ENCODE assay signal across 8 cellular contexts in the genomic region with DNA sequence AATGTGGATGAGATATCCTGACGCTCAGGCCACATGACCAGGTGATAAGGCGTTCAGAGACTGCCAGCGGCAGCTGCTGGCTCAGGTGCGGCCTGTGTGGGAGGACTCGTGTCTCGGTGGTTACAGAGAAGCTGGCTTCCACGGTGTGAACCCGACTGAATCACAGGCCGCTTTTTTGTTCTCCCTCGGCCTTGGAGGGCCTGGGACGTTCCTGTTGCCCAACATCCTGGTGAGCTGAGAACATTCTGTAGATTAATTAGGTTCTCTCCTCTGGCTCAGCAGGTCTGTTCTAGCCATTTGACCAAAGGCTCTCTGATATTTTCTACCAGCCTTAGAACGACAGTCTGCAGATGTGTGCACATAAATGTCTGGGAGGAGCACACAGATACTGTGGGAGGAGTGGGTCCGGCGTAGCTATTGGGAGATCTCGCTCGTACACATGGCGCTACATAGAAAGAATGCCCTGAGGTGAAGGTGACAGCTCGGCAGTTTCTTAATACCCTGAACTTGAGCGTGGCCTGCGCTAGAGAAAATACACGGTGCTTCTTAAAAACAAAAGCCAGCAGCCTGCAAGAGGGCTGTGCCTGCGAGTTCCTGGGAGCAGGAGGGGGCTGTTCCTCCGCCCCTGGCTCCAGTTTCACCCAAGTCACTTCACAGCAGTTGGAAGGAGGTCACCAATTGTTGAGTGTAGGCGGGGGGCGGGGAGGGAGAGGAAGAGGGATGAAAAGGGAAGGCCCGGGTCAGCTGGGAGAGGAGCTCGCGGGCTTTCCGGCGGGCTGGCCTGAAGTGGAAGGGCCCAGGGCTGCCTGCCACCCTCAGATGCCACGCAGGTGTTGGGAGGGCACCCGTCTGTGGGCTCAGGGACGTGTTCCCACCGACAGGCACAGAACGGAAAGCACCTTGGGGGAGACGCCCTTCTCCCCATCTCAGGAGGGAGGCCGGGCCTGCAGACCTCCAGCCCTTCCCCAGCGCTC.
DNase-seq lines count a peak whose midpoint lies in the region; ATAC-seq, FAIRE-seq and TF ChIP-seq lines count a peak whose summit lies in the region.

No MANE protein-coding gene starts in this region.

- H3K14ac ChIP-seq in H1 (ENCODE audit: insufficient read length), result no peak overlapping the region

- H2BK5ac ChIP-seq in H1 (ENCODE audit: low read depth, low read length), result peak overlapping the region; percentile 84; the same call in 1 of the 2 replicates

- H3K23ac ChIP-seq in H1 (ENCODE audit: insufficient read length), result no peak overlapping the region

- H3K27me3 Mint-ChIP-seq in mesothelial cell of epicardium (ENCODE audit: low read depth), result no peaks in the 10 kb centered on the region

- no peak for TF ChIP-seq RAD21 in H1 (IDR thresholded peaks at IDR 0.05 in 1 of 2, conservative IDR thresholded peaks at IDR 0.05 in 1 of 2; ENCODE audit: low read depth in 2 of 2, low read length in 2 of 2)

- H2AFZ ChIP-seq in H1 (ENCODE audit: low read length), result peak overlapping the region; percentile 21; the same call in 1 of the 2 replicates

- H3K4me2 ChIP-seq in H1 (ENCODE audit: insufficient read depth in 1 of 2, low read depth in 2 of 2, low read length in 2 of 2), result peak overlapping the region; percentile 91 to 93

- H3K36me3 ChIP-seq in H1 (ENCODE audit: control insufficient read depth in 2 of 4, insufficient read depth in 4 of 4, low read length in 3 of 4) (no peaks in the 10 kb centered on the region; a peak in 1 of 8 replicates), thyroid gland (no peaks in the 10 kb centered on the region)

- H3K18ac ChIP-seq in H1 (ENCODE audit: extremely low read depth, low read length), result peak overlapping the region; percentile 98

- H3K79me2 ChIP-seq in H1 (ENCODE audit: control insufficient read depth in 1 of 2, insufficient read depth in 2 of 2, low read length in 2 of 2), result no peaks in the 10 kb centered on the region

- H3K23me2 ChIP-seq in H1 (ENCODE audit: low read depth, low read length), result peaks cover 8% of the 10 kb centered on the region

- H3K4me3 Mint-ChIP-seq in mesothelial cell of epicardium, result peak overlapping the region; percentile 62

- H2BK12ac ChIP-seq in H1 (ENCODE audit: low read depth, low read length), result peak overlapping the region; percentile 84; the same call in 1 of the 2 replicates

- H3K4me1 ChIP-seq in H1 (replicated peaks in 1 of 4; ENCODE audit: control insufficient read depth in 3 of 4, insufficient read depth in 4 of 4, low read length in 3 of 4) (peaks cover 6 to 19% (median 10%) of the 10 kb centered on the region in 4 experiments), thyroid gland (peaks cover 31 to 37% of the 10 kb centered on the region in 2 donors)

- no peak for FAIRE-seq in H1 (lab: Jason Lieb, UNC)
- FAIRE-seq in HTR-8/SVneo (lab: Jason Lieb, UNC), result no peak

- H3K27ac Mint-ChIP-seq in mesothelial cell of epicardium, result peak overlapping the region; percentile 97

- peak; percentile 6 for DNase-seq in stimulated activated CD4-positive, alpha-beta T cell treated with anti-CD3 and anti-CD28 coated beads, Interleukin-15, amount 100 ng/mL, for 24 hours
- DNase-seq in stimulated activated CD4-positive, alpha-beta T cell treated with anti-CD3 and anti-CD28 coated beads, Interleukin-4, amount 100 ng/mL, for 4 hours, result no peak
- DNase-seq in NCI-H226 (peak; percentile 75), H1 (ENCODE audit: low read depth in 1 of 2, low spot score in 2 of 2) (peak in 1 of 2 experiments; percentile 77), mesothelial cell of epicardium (ENCODE audit: low spot score in 2 of 2, unreplicated experiment in 2 of 2) (peak in 1 of 2 experiments; percentile 55), thyroid gland (peak; percentile 96), HTR-8/SVneo (ENCODE audit: insufficient read length, low spot score) (no peak)

- TF ChIP-seq EP300 in H1 (IDR thresholded peaks at IDR 0.05; ENCODE audit: borderline replicate concordance in 1 of 2, low read depth in 2 of 2, low read length in 2 of 2), result no peak

- H3K9ac ChIP-seq in H1 (replicated peaks in 1 of 4; ENCODE audit: extremely low read depth in 1 of 4, low read depth in 3 of 4, low read length in 3 of 4), result peak overlapping the region in 2 of 4 experiments; percentile 38 to 42; a peak in 3 of 7 replicates

- no peaks in the 10 kb centered on the region for H3K36me3 Mint-ChIP-seq in mesothelial cell of epicardium

- peak overlapping the region; percentile 87 for H4K91ac ChIP-seq in H1 (replicated peaks; ENCODE audit: insufficient read length, low read length)

- H2BK15ac ChIP-seq in H1 (ENCODE audit: low read length), result peak overlapping the region; percentile 97

- H3K27ac ChIP-seq in H1 (ENCODE audit: low read depth, low read length) (no peak overlapping the region), thyroid gland (peak overlapping the region; percentile 79 to 93 (median 92))

- peak overlapping the region; percentile 84; the same call in 1 of the 2 replicates for H4K8ac ChIP-seq in H1 (ENCODE audit: extremely low read depth, insufficient read depth, low read length)

- H3K9me3 Mint-ChIP-seq in mesothelial cell of epicardium, result no peaks in the 10 kb centered on the region

- WGBS in H1 (ENCODE audit: extremely low coverage in 1 of 2, insufficient coverage in 1 of 2, insufficient read length in 1 of 2, insufficient replicate concordance in 2 of 2, low coverage in 1 of 2, low lambda C conversion rate in 2 of 2, missing lambda C conversion rate in 1 of 2), 2 experiments, result 28% methylated on average over 33 of the region's 38 CpGs; no CpG with 5 or more reads in 1 of the 2 experiments
- WGBS in thyroid gland, 2 donors, result 15 to 22% methylated on average over 32 to 35 of the region's 38 CpGs

- H4K20me1 ChIP-seq in H1 (replicated peaks in 1 of 2; ENCODE audit: control insufficient read depth in 1 of 2, insufficient read depth in 2 of 2, low read length in 2 of 2), result no peaks in the 10 kb centered on the region

- H3K4me3 ChIP-seq in H1 (ENCODE audit: extremely low read depth in 1 of 4, insufficient read depth in 2 of 4, low read depth in 3 of 4, low read length in 4 of 4), result peak overlapping the region; percentile 24 to 70 (median 32); a peak in 5 of 8 replicates
- peak overlapping the region in 1 of 3 donors; percentile 18 for H3K4me3 ChIP-seq in thyroid gland (replicated peaks in 1 of 3)

- H4K5ac ChIP-seq in H1 (ENCODE audit: insufficient read length, low read depth, low read length), result peak overlapping the region; percentile 68

- intact Hi-C loops in thyroid gland (cut with DNase I), result no loop called here

- TF ChIP-seq CTCF in H1 (IDR thresholded peaks at IDR 0.05; ENCODE audit: control extremely low read depth in 1 of 3, insufficient read depth in 1 of 3, low read depth in 1 of 3, low read length in 3 of 3), result no peak
- no peak for TF ChIP-seq CTCF in mesothelial cell of epicardium (IDR thresholded peaks at IDR 0.05; ENCODE audit: unreplicated experiment)
- TF ChIP-seq CTCF in thyroid gland (IDR thresholded peaks at IDR 0.05), result no peak

- peak overlapping the region; percentile 21 for H2BK120ac ChIP-seq in H1 (replicated peaks; ENCODE audit: low read depth, low read length)

- H3K27me3 ChIP-seq in H1 (replicated peaks in 1 of 4; ENCODE audit: control insufficient read depth in 3 of 4, extremely low read depth in 1 of 4, insufficient read depth in 3 of 4, low read length in 3 of 4), result peaks cover 0 to 16% (median 13%) of the 10 kb centered on the region in 4 experiments; a peak in 4 of 7 replicates
- H3K27me3 ChIP-seq in thyroid gland, result no peaks in the 10 kb centered on the region

- CTCF ChIA-PET in H1 (lab: Charles Lee; ENCODE audit: partially characterized antibody), result interaction anchor here (0.5 to 4.4 kb wide), 24 partner anchors 9 to 270 kb away, joined by 3 to 27 read pairs (median 4); no protein-coding TSS in a partner anchor

- ATAC-seq in HG02763 (IDR thresholded peaks at IDR 0.05; ENCODE audit: unreplicated experiment), result no peak

- H3K9me3 ChIP-seq in H1 (ENCODE audit: insufficient read depth in 2 of 2, low read depth in 1 of 2, low read length in 1 of 2) (no peaks in the 10 kb centered on the region), thyroid gland (no peaks in the 10 kb centered on the region)

- H2BK20ac ChIP-seq in H1 (ENCODE audit: low read length), result peak overlapping the region; percentile 75; the same call in 1 of the 2 replicates

- H3K4ac ChIP-seq in H1 (replicated peaks; ENCODE audit: insufficient read length, low read depth, low read length), result peak overlapping the region; percentile 62

- TF ChIP-seq POLR2A in H1 (IDR thresholded peaks at IDR 0.05; ENCODE audit: control extremely low read depth in 1 of 2, low read depth in 2 of 2, low read length in 2 of 2), result peak in 1 of 2 experiments; percentile 59; a peak in 2 of 3 replicates
- TF ChIP-seq POLR2A in thyroid gland (IDR thresholded peaks at IDR 0.05), result peak in 1 of 2 donors; percentile 72

- H2AK5ac ChIP-seq in H1 (ENCODE audit: low read depth, low read length), result no peak overlapping the region

- H3K4me1 Mint-ChIP-seq in mesothelial cell of epicardium, result peaks cover 50% of the 10 kb centered on the region

- POLR2A ChIA-PET in H1 (lab: Charles Lee; ENCODE audit: partially characterized antibody), result interaction anchor here (0.6 to 1.6 kb wide), 5 partner anchors 10 to 220 kb away, joined by 3 read pairs; no protein-coding TSS in a partner anchor

- no peak overlapping the region for H3K56ac ChIP-seq in H1 (replicated peaks; ENCODE audit: insufficient read length, low read depth, low read length)

- no peaks in the 10 kb centered on the region for H3K79me1 ChIP-seq in H1 (ENCODE audit: low read depth, low read length)

TF ChIP-seq in H1, 55 proteins besides CTCF, POLR2A, EP300 and RAD21 (continues in another document):
- TF ChIP-seq RNF2 (IDR thresholded peaks at IDR 0.05; ENCODE audit: borderline replicate concordance, low read depth, low read length, missing control alignments, poor library complexity, severe bottlenecking) (no peak), MAFK (IDR thresholded peaks at IDR 0.05; ENCODE audit: low read depth, low read length) (no peak), GABPA (IDR thresholded peaks at IDR 0.05; ENCODE audit: borderline replicate concordance, insufficient read depth, low read length) (no peak), NANOG (IDR thresholded peaks at IDR 0.05; ENCODE audit: insufficient read depth, low read depth, low read length, poor library complexity, severe bottlenecking) (no peak), ZNF274 (IDR thresholded peaks at IDR 0.05; ENCODE audit: borderline replicate concordance, extremely low read depth, low read length) (no peak), PHF8 (conservative IDR thresholded peaks at IDR 0.05; ENCODE audit: low read depth, low read length) (peak; percentile 29; the same call in 1 of the 2 replicates), BACH1 (IDR thresholded peaks at IDR 0.05; ENCODE audit: low read length) (0 out of 2 replicates have a peak, but pooled peaks have one; percentile 20), CREB1 (IDR thresholded peaks at IDR 0.05) (no peak), KDM5A (IDR thresholded peaks at IDR 0.05; ENCODE audit: low read length) (no peak), NRF1 (IDR thresholded peaks at IDR 0.05; ENCODE audit: low read depth, low read length) (no peak)

Comparison
In these comparisons a context has a peak if more than half of its experiments do, and no peak if none do; other contexts are left out.
1. DNase-seq: peak in stimulated activated CD4-positive, alpha-beta T cell treated with anti-CD3 and anti-CD28 coated beads, Interleukin-15, amount 100 ng/mL, for 24 hours (single experiment), NCI-H226 (single experiment) and thyroid gland (2 of 2); none in stimulated activated CD4-positive, alpha-beta T cell treated with anti-CD3 and anti-CD28 coated beads, Interleukin-4, amount 100 ng/mL, for 4 hours (0 of 2) and HTR-8/SVneo (single experiment).